19 cellular contexts compared by ENCODE assay signal in the genomic region with DNA sequence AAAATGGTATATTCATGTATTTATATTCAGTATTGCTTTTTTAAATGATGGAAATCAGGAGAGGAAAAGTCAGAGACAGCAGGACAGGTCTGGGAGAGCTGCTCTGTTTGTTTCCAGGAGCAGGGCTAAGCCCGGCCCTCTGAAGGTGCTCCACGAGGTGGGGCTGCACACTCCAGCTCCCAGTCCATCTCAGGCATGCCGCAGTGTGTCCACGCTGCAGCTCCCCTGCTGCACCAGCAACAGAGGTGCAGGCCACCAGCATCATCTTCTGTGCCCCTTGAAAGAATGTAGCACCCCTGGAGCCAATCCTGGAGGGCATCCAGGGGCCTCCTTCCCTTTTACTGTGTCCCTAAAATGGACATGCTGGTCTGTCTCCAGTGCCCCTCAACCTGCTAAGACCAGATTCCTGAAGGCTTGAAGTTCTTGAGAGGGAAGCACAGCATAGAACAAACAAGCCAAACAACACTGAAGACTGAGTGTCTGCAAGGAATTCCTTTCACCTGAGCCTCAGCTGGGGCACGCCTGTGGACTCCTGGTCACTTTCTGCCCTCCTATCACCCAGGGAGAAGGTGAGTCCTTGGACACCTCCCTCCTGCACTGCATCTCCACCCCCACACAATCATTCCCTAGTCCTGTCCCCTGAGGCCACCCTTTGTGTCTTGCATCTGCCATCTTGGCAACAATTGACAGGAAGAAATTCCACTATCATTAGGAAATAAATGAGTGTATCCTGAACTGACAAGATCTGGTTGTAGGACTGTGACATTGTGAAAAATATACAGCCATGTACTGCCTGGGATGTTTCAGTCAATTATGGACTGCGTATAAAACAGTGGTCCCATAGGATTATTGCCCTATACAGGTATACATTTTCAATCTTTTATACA.
DNase-seq lines count a peak whose midpoint lies in the region; ATAC-seq, FAIRE-seq and TF ChIP-seq lines count a peak whose summit lies in the region.
"Had no signal": no experiment of that assay in that cellular context is flagged by ENCODE, and none has a peak within 500 bp of the region (broad histone marks: within the 10 kb centered on the region; RNA-seq: fewer than 3 reads in every experiment).

No MANE protein-coding gene starts in this region.

- intact Hi-C loops in left lung (cut with DNase I): no loop called here

- no peaks in the 10 kb centered on the region for H3K36me3 Mint-ChIP-seq in astrocyte (ENCODE audit: low read depth, unreplicated experiment)
- H3K36me3 Mint-ChIP-seq: CD14-positive monocyte had no signal

- H3K79me2 ChIP-seq in astrocyte (ENCODE audit: insufficient read depth, low read length) (no peaks in the 10 kb centered on the region), osteoblast (ENCODE audit: insufficient read depth, low read length) (no peaks in the 10 kb centered on the region)

- H3K4me3 ChIP-seq in astrocyte (ENCODE audit: insufficient read depth, low read depth, low read length) (no peak overlapping the region), left lung (no peak overlapping the region), osteoblast (ENCODE audit: insufficient read depth, low read length) (no peak overlapping the region)
- H3K4me3 ChIP-seq: HAP-1, Peyer's patch, SK-N-MC had no signal

- peak; percentile 80 for ATAC-seq in left lung
- ATAC-seq in stimulated activated naive CD8-positive, alpha-beta T cell treated with anti-CD3 and anti-CD28 coated beads, Interleukin-15, amount 100 ng/mL, for 72 hours: no peak
- no peak for ATAC-seq in HG02970 (IDR thresholded peaks at IDR 0.05; ENCODE audit: low FRiP score, unreplicated experiment)
- ATAC-seq: Right ventricle myocardium inferior had no signal

- H3K27me3 Mint-ChIP-seq in astrocyte (ENCODE audit: low read depth, unreplicated experiment): peaks cover 7% of the 10 kb centered on the region
- peaks cover 30% of the 10 kb centered on the region for H3K27me3 Mint-ChIP-seq in stimulated activated naive CD8-positive, alpha-beta T cell treated with anti-CD3 and anti-CD28 coated beads, Interleukin-15, amount 100 ng/mL, for 72 hours

- H3K4me1 ChIP-seq in astrocyte (ENCODE audit: insufficient read depth, low read length): no peaks in the 10 kb centered on the region
- H3K4me1 ChIP-seq in left lung: no peaks in the 10 kb centered on the region
- peaks cover 3% of the 10 kb centered on the region for H3K4me1 ChIP-seq in osteoblast (ENCODE audit: insufficient read depth, low read length)
- H3K4me1 ChIP-seq: HAP-1, Peyer's patch had no signal

- H3K9me3 ChIP-seq in astrocyte (ENCODE audit: insufficient read depth, low read depth, low read length): no peaks in the 10 kb centered on the region
- no peaks in the 10 kb centered on the region for H3K9me3 ChIP-seq in left lung
- H3K9me3 ChIP-seq in osteoblast (ENCODE audit: low read depth, low read length): no peaks in the 10 kb centered on the region
- H3K9me3 ChIP-seq: HAP-1, Peyer's patch had no signal

- no peaks in the 10 kb centered on the region for H3K9me3 Mint-ChIP-seq in astrocyte (ENCODE audit: unreplicated experiment)
- H3K9me3 Mint-ChIP-seq in stimulated activated naive CD8-positive, alpha-beta T cell treated with anti-CD3 and anti-CD28 coated beads, Interleukin-15, amount 100 ng/mL, for 72 hours: no peaks in the 10 kb centered on the region

- DNase-seq in astrocyte (ENCODE audit: low read depth) (no peak), left lung (peak in 1 of 2 donors; percentile 62), osteoblast (ENCODE audit: insufficient read length, low spot score, missing footprints) (peak; percentile 18), SHP77 (lab: John Stamatoyannopoulos, UW) (no peak), hypothalamus (lab: John Stamatoyannopoulos, UW) (no peak)
- DNase-seq in stimulated activated naive CD8-positive, alpha-beta T cell treated with anti-CD3 and anti-CD28 coated beads, Interleukin-15, amount 100 ng/mL, for 72 hours: no peak
- DNase-seq: DMS79 treated with DMSO at 0.1 percent for 48 hours, GDM1, KG1, NCI-H1105 treated with DMSO at 0.1 percent for 48 hours, NCI-H1694, NCI-H2081 treated with DMSO at 0.1 percent for 48 hours, NCI-H446 treated with DMSO at 0.1 percent for 48 hours, Peyer's patch had no signal

- FAIRE-seq in astrocyte (lab: Jason Lieb, UNC): peak; percentile 5

- H2AFZ ChIP-seq in astrocyte (ENCODE audit: low read depth, low read length) (no peak overlapping the region), osteoblast (ENCODE audit: low read length) (no peak overlapping the region)

- TF ChIP-seq CTCF in astrocyte (IDR thresholded peaks at IDR 0.05; ENCODE audit: insufficient read depth, low read depth, low read length): no peak
- no peak for TF ChIP-seq CTCF in left lung (IDR thresholded peaks at IDR 0.05)
- no peak for TF ChIP-seq CTCF in osteoblast (IDR thresholded peaks at IDR 0.05; ENCODE audit: extremely low read depth, low read depth, low read length)

- H3K4me2 ChIP-seq in astrocyte (ENCODE audit: low read length) (no peak overlapping the region), osteoblast (ENCODE audit: insufficient read depth, low read length) (no peak overlapping the region)

- H3K9ac ChIP-seq in astrocyte (ENCODE audit: low read length): no peak overlapping the region

- H4K20me1 ChIP-seq in astrocyte (ENCODE audit: insufficient read depth, low read length): no peaks in the 10 kb centered on the region
- no peaks in the 10 kb centered on the region for H4K20me1 ChIP-seq in osteoblast (ENCODE audit: insufficient read depth, low read length)

- H3K4me3 Mint-ChIP-seq in astrocyte (ENCODE audit: unreplicated experiment): no peak overlapping the region
- no peak overlapping the region for H3K4me3 Mint-ChIP-seq in stimulated activated naive CD8-positive, alpha-beta T cell treated with anti-CD3 and anti-CD28 coated beads, Interleukin-15, amount 100 ng/mL, for 72 hours
- H3K4me3 Mint-ChIP-seq: CD14-positive monocyte had no signal

- H3K27ac ChIP-seq in astrocyte (ENCODE audit: low read depth, low read length): no peak overlapping the region
- H3K27ac ChIP-seq in left lung: no peak overlapping the region
- no peak overlapping the region for H3K27ac ChIP-seq in osteoblast (ENCODE audit: low read depth, low read length)
- H3K27ac ChIP-seq: Peyer's patch, SK-N-MC had no signal

- H3K27ac Mint-ChIP-seq in astrocyte (ENCODE audit: unreplicated experiment): no peak overlapping the region
- no peak overlapping the region for H3K27ac Mint-ChIP-seq in stimulated activated naive CD8-positive, alpha-beta T cell treated with anti-CD3 and anti-CD28 coated beads, Interleukin-15, amount 100 ng/mL, for 72 hours
- H3K27ac Mint-ChIP-seq: CD14-positive monocyte had no signal

- H3K4me1 Mint-ChIP-seq in astrocyte (ENCODE audit: low read depth, unreplicated experiment): peaks cover 10% of the 10 kb centered on the region
- no peaks in the 10 kb centered on the region for H3K4me1 Mint-ChIP-seq in stimulated activated naive CD8-positive, alpha-beta T cell treated with anti-CD3 and anti-CD28 coated beads, Interleukin-15, amount 100 ng/mL, for 72 hours
- H3K4me1 Mint-ChIP-seq: CD14-positive monocyte had no signal

- H3K36me3 ChIP-seq in astrocyte (ENCODE audit: insufficient read depth, low read length) (no peaks in the 10 kb centered on the region), left lung (no peaks in the 10 kb centered on the region), osteoblast (ENCODE audit: insufficient read depth, low read length) (no peaks in the 10 kb centered on the region)
- H3K36me3 ChIP-seq: HAP-1, Peyer's patch had no signal

- peaks cover 3% of the 10 kb centered on the region for H3K27me3 ChIP-seq in astrocyte (ENCODE audit: insufficient read depth, low read length)
- no peaks in the 10 kb centered on the region for H3K27me3 ChIP-seq in left lung
- no peaks in the 10 kb centered on the region for H3K27me3 ChIP-seq in osteoblast (ENCODE audit: insufficient read depth, low read length)
- H3K27me3 ChIP-seq: Peyer's patch had no signal
